Comparison of ENCODE assay signal across 9 cellular contexts in the genomic region with DNA sequence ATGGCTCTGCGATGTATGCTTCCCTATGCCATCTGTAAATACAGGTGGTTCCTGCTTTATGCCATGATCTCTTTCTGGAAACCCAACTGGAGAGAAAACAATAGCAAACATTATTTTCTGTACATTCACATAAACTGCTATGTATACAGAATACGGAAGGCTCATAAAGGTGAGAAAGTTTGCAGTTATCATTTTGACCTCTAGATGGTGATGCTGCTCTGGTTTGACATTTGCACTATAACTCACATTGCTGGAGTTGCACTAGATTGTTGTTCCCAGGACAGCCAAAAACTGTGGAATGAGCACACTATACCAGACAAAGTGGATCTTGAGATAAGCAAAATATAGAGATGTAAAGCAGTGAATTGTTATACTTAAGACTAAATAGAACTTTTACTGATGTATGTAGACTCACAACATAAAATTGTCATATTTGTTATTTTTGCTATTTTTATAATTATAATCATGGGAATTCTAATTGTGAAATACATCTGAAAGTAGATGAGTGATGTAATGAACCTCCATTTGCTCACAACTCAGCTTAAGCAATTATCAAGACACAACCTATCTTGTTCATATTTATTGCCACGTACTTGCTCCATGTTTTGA.
A peak's percentile ranks its signal among the peaks of the same experiment; 100 is the strongest.
DNase-seq lines count a peak whose midpoint lies in the region; ATAC-seq, FAIRE-seq and TF ChIP-seq lines count a peak whose summit lies in the region.
"Had no signal": no experiment of that assay in that cellular context is flagged by ENCODE, and none has a peak within 500 bp of the region (broad histone marks: within the 10 kb centered on the region; RNA-seq: fewer than 3 reads in every experiment).

No MANE protein-coding gene starts in this region.

- FAIRE-seq in K562 (lab: Jason Lieb, UNC): no peak

- no peak for TF ChIP-seq EP300 in K562 (IDR thresholded peaks at IDR 0.05; ENCODE audit: low read length)

- no peak overlapping the region for H3K9ac ChIP-seq in K562 (ENCODE audit: insufficient read depth in 1 of 2, low read depth in 2 of 2, low read length in 2 of 2)

- CTCF ChIA-PET in K562 (lab: Yijun Ruan, JAX; ENCODE audit: low intra/inter-chr PET ratio): no interaction called here

- H3K9me1 ChIP-seq in K562 (ENCODE audit: control insufficient read depth, insufficient read depth, low read length): no peaks in the 10 kb centered on the region

- ATAC-seq in GM18519 (IDR thresholded peaks at IDR 0.05; ENCODE audit: low FRiP score, unreplicated experiment) (peak; percentile 97), HG02981 (IDR thresholded peaks at IDR 0.05; ENCODE audit: unreplicated experiment) (peak; percentile 91), K562 (no peak), left lung (peak; percentile 93)

- no peaks in the 10 kb centered on the region for H3K4me1 ChIP-seq in K562 (replicated peaks in 1 of 2; ENCODE audit: control insufficient read depth in 2 of 2, insufficient read depth in 2 of 2, low read length in 2 of 2)
- H3K4me1 ChIP-seq in left lung: no peaks in the 10 kb centered on the region
- H3K4me1 ChIP-seq: tibial nerve had no signal

- no TSS peak for BruUV-seq in K562 (replicated peaks; lab: Mats Ljungman, UMichigan)

- peak; percentile 31 to 41 for TF ChIP-seq RAD21 in K562 (CRISPR knock-in tag; conservative IDR thresholded peaks at IDR 0.05 in 1 of 2, IDR thresholded peaks at IDR 0.05 in 1 of 2)

- no peak for TF ChIP-seq POLR2A in K562 (conservative IDR thresholded peaks at IDR 0.05)

- in situ Hi-C loops in ACHN (cut with HindIII; ENCODE audit: low pct_ligation_motif_present, low pct_unique_long_range_greater_than_20kb, low sequenced_read_pairs): no loop called here
- in situ Hi-C loops in K562 (cut with MboI): no loop called here

- TF ChIP-seq CTCF in K562 (IDR thresholded peaks at IDR 0.05 in 2 of 3, conservative IDR thresholded peaks at IDR 0.05 in 1 of 3; ENCODE audit: insufficient read depth in 2 of 3, low read depth in 1 of 3, low read length in 3 of 3) (peak in 2 of 3 experiments; percentile 30 to 36; a peak in 3 of 6 replicates), left lung (IDR thresholded peaks at IDR 0.05) (peak in 1 of 2 donors; percentile 38)

- H3K79me2 ChIP-seq in K562 (ENCODE audit: control insufficient read depth, insufficient read depth, low read length): no peaks in the 10 kb centered on the region

- 3% methylated on average over 3 of the region's 3 CpGs for WGBS in K562 (ENCODE audit: insufficient coverage, low coverage, missing lambda C conversion rate)

- no peak overlapping the region for H2AFZ ChIP-seq in K562 (ENCODE audit: low read depth, low read length)

- DNase-seq in ACHN: peak; percentile 45
- DNase-seq in NCI-H2107 treated with DMSO at 0.1 percent for 48 hours (lab: John Stamatoyannopoulos, UW; ENCODE audit: unreplicated experiment): peak; percentile 53
- DNase-seq in K562 (ENCODE audit: extremely low read depth in 1 of 4, low spot score in 3 of 4): peak in 2 of 4 experiments; percentile 2 to 8
- DNase-seq in left lung: no peak
- no peak for DNase-seq in activated T-cell treated with anti-CD3 and anti-CD28 coated beads, Interleukin-2, amount 50 U/mL, for 1 hour
- DNase-seq in NK-92 (lab: John Stamatoyannopoulos, UW; ENCODE audit: unreplicated experiment): no peak

- H3K4me3 ChIP-seq in K562 (no peak overlapping the region), left lung (no peak overlapping the region)
- H3K4me3 ChIP-seq: tibial nerve had no signal

- H3K9me3 ChIP-seq in K562 (replicated peaks; ENCODE audit: control insufficient read depth, insufficient read depth, low read depth, low read length) (no peaks in the 10 kb centered on the region), left lung (no peaks in the 10 kb centered on the region)
- H3K9me3 ChIP-seq: tibial nerve had no signal

- H3K36me3 ChIP-seq in K562 (ENCODE audit: control insufficient read depth, insufficient read depth, low read length) (no peaks in the 10 kb centered on the region), left lung (no peaks in the 10 kb centered on the region)
- H3K36me3 ChIP-seq: tibial nerve had no signal

- no peak overlapping the region for H3K4me2 ChIP-seq in K562 (ENCODE audit: insufficient read depth, low read length)

- H3K27me3 ChIP-seq in K562 (ENCODE audit: control insufficient read depth in 2 of 2, insufficient read depth in 2 of 2, low read length in 2 of 2) (no peaks in the 10 kb centered on the region), left lung (no peaks in the 10 kb centered on the region)
- H3K27me3 ChIP-seq: tibial nerve had no signal

- POLR2A ChIA-PET in K562 (lab: Yijun Ruan, JAX): no interaction called here

- H4K20me1 ChIP-seq in K562 (replicated peaks; ENCODE audit: control insufficient read depth, insufficient read depth, low read length): no peaks in the 10 kb centered on the region

- intact Hi-C loops in K562 (cut with micrococcal nuclease) (loop anchor here (5.0 kb wide), 1 partner anchor 1961 kb away; no protein-coding TSS in a partner anchor), left lung (cut with DNase I) (no loop called here)

- H3K27ac ChIP-seq in K562 (ENCODE audit: extremely low read depth, low read depth, low read length) (no peak overlapping the region), left lung (no peak overlapping the region)
- H3K27ac ChIP-seq: tibial nerve had no signal

TF ChIP-seq in K562, 482 proteins besides CTCF, POLR2A, EP300 and RAD21:
- TF ChIP-seq ILF3 (IDR thresholded peaks at IDR 0.05; ENCODE audit: borderline replicate concordance) (no peak), FOSL1 (tag; conservative IDR thresholded peaks at IDR 0.05) (no peak), ZNF121 (CRISPR knock-in tag; conservative IDR thresholded peaks at IDR 0.05) (no peak), ZNF699 (CRISPR knock-in tag; IDR thresholded peaks at IDR 0.05; ENCODE audit: insufficient replicate concordance) (no peak), DNMT1 (IDR thresholded peaks at IDR 0.05) (no peak), GTF2F1 (IDR thresholded peaks at IDR 0.05; ENCODE audit: low read depth, low read length) (no peak), E2F6 (IDR thresholded peaks at IDR 0.05; ENCODE audit: borderline replicate concordance in 1 of 2, extremely low read depth in 1 of 2, insufficient read depth in 1 of 2, insufficient read length in 1 of 2, low read depth in 1 of 2, low read length in 1 of 2, poor library complexity in 1 of 2, severe bottlenecking in 1 of 2) (no peak)
- TF ChIP-seq, protein P1, sequence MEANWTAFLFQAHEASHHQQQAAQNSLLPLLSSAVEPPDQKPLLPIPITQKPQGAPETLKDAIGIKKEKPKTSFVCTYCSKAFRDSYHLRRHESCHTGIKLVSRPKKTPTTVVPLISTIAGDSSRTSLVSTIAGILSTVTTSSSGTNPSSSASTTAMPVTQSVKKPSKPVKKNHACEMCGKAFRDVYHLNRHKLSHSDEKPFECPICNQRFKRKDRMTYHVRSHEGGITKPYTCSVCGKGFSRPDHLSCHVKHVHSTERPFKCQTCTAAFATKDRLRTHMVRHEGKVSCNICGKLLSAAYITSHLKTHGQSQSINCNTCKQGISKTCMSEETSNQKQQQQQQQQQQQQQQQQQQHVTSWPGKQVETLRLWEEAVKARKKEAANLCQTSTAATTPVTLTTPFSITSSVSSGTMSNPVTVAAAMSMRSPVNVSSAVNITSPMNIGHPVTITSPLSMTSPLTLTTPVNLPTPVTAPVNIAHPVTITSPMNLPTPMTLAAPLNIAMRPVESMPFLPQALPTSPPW (CRISPR knock-in tag; IDR thresholded peaks at IDR 0.05): no peak
- TF ChIP-seq, protein P2, sequence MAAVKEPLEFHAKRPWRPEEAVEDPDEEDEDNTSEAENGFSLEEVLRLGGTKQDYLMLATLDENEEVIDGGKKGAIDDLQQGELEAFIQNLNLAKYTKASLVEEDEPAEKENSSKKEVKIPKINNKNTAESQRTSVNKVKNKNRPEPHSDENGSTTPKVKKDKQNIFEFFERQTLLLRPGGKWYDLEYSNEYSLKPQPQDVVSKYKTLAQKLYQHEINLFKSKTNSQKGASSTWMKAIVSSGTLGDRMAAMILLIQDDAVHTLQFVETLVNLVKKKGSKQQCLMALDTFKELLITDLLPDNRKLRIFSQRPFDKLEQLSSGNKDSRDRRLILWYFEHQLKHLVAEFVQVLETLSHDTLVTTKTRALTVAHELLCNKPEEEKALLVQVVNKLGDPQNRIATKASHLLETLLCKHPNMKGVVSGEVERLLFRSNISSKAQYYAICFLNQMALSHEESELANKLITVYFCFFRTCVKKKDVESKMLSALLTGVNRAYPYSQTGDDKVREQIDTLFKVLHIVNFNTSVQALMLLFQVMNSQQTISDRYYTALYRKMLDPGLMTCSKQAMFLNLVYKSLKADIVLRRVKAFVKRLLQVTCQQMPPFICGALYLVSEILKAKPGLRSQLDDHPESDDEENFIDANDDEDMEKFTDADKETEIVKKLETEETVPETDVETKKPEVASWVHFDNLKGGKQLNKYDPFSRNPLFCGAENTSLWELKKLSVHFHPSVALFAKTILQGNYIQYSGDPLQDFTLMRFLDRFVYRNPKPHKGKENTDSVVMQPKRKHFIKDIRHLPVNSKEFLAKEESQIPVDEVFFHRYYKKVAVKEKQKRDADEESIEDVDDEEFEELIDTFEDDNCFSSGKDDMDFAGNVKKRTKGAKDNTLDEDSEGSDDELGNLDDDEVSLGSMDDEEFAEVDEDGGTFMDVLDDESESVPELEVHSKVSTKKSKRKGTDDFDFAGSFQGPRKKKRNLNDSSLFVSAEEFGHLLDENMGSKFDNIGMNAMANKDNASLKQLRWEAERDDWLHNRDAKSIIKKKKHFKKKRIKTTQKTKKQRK (IDR thresholded peaks at IDR 0.05; ENCODE audit: borderline replicate concordance, low read depth, low read length): no peak

Comparison
In these comparisons a context has a peak if more than half of its experiments do, and no peak if none do; other contexts are left out.
1. DNase-seq: peak in ACHN (single experiment) and NCI-H2107 treated with DMSO at 0.1 percent for 48 hours (single experiment); none in left lung (0 of 2), activated T-cell treated with anti-CD3 and anti-CD28 coated beads, Interleukin-2, amount 50 U/mL, for 1 hour (single experiment) and NK-92 (single experiment).